Comparison of ENCODE assay signal across 18 cellular contexts in genomic region chr3:184693011-184693975, GRCh38. TPM values are rescaled to one million over a fixed set of nuclear protein-coding genes. Genes with fewer than 3 reads are reported as not detected.
DNase-seq lines count a peak whose midpoint lies in the region; ATAC-seq and TF ChIP-seq lines count a peak whose summit lies in the region.
"Had no signal": no experiment of that assay in that cellular context is flagged by ENCODE, and none has a peak within 500 bp of the region (broad histone marks: within the 10 kb centered on the region; RNA-seq: fewer than 3 reads in every experiment).

No MANE protein-coding gene starts in this region.

- 65% methylated on average over 16 of the region's 16 CpGs for WGBS in hepatocyte (ENCODE audit: low lambda C conversion rate, missing lambda C conversion rate)

- no peak overlapping the region for H3K4me3 ChIP-seq in hepatocyte
- H3K4me3 ChIP-seq: lower lobe of right lung had no signal

- H3K4me3 Mint-ChIP-seq in stimulated activated naive CD8-positive, alpha-beta T cell treated with anti-CD3 and anti-CD28 coated beads, Interleukin-15, amount 100 ng/mL, for 72 hours = no peak overlapping the region
- H3K4me3 Mint-ChIP-seq: dendritic cell treated with granulocyte-macrophage colony-stimulating factor and Interleukin-4, amounts not matched to agents 40 ng/mL and 50 ng/mL, for 4 days had no signal

- H3K4me2 ChIP-seq in hepatocyte = peak overlapping the region; percentile 25

- H3K79me2 ChIP-seq in hepatocyte = no peaks in the 10 kb centered on the region

- H4K20me1 ChIP-seq in hepatocyte (ENCODE audit: insufficient read depth, poor library complexity, severe bottlenecking) = no peaks in the 10 kb centered on the region

- peaks cover 15% of the 10 kb centered on the region for H3K27me3 Mint-ChIP-seq in stimulated activated naive CD8-positive, alpha-beta T cell treated with anti-CD3 and anti-CD28 coated beads, Interleukin-15, amount 100 ng/mL, for 72 hours

- DNase-seq in DMS 273 treated with DMSO at 0.1 percent for 48 hours (lab: John Stamatoyannopoulos, UW) (peak; percentile 96), NCI-H69 (lab: John Stamatoyannopoulos, UW) (peak; percentile 80), hepatocyte (ENCODE audit: low spot score) (no peak), retina (peak; percentile 81), occipital lobe (lab: John Stamatoyannopoulos, UW) (no peak)
- DNase-seq in stimulated activated naive CD8-positive, alpha-beta T cell treated with anti-CD3 and anti-CD28 coated beads, Interleukin-15, amount 100 ng/mL, for 72 hours = no peak
- DNase-seq: activated CD4-positive, alpha-beta T cell treated with anti-CD3 and anti-CD28 coated beads, Interleukin-2, amount 50 U/mL, for 1 hour; activated T-cell treated with anti-CD3 and anti-CD28 coated beads, Interleukin-2, amount 50 U/mL, for 1 hour; amygdala; C1 segment of cervical spinal cord; Karpas-422; lower lobe of right lung; NK-92 treated with Interleukin-12 subunit alpha and Interleukin-12 subunit beta, amount 100 ng/mL, for 24 hours; SHP77 had no signal

- peak overlapping the region; percentile 96 for H3K27ac ChIP-seq in hepatocyte

- H3K9me3 ChIP-seq in hepatocyte (ENCODE audit: low read depth) = no peaks in the 10 kb centered on the region
- H3K9me3 ChIP-seq: lower lobe of right lung had no signal

- H3K27ac Mint-ChIP-seq in stimulated activated naive CD8-positive, alpha-beta T cell treated with anti-CD3 and anti-CD28 coated beads, Interleukin-15, amount 100 ng/mL, for 72 hours = no peak overlapping the region
- H3K27ac Mint-ChIP-seq: dendritic cell treated with granulocyte-macrophage colony-stimulating factor and Interleukin-4, amounts not matched to agents 40 ng/mL and 50 ng/mL, for 4 days had no signal

- H3K9me3 Mint-ChIP-seq in stimulated activated naive CD8-positive, alpha-beta T cell treated with anti-CD3 and anti-CD28 coated beads, Interleukin-15, amount 100 ng/mL, for 72 hours = no peaks in the 10 kb centered on the region
- H3K9me3 Mint-ChIP-seq: dendritic cell treated with granulocyte-macrophage colony-stimulating factor and Interleukin-4, amounts not matched to agents 40 ng/mL and 50 ng/mL, for 4 days had no signal

- H3K27me3 ChIP-seq in hepatocyte = no peaks in the 10 kb centered on the region

- no peak for ATAC-seq in HG02870 (IDR thresholded peaks at IDR 0.05; ENCODE audit: unreplicated experiment)
- no peak for ATAC-seq in GM18498 (IDR thresholded peaks at IDR 0.05; ENCODE audit: unreplicated experiment)
- ATAC-seq in stimulated activated naive CD8-positive, alpha-beta T cell treated with anti-CD3 and anti-CD28 coated beads, Interleukin-15, amount 100 ng/mL, for 72 hours = no peak
- ATAC-seq: HCT116, lower lobe of right lung had no signal

- H3K4me1 Mint-ChIP-seq in stimulated activated naive CD8-positive, alpha-beta T cell treated with anti-CD3 and anti-CD28 coated beads, Interleukin-15, amount 100 ng/mL, for 72 hours = peaks cover 5% of the 10 kb centered on the region

- no peak overlapping the region for H2AFZ ChIP-seq in hepatocyte

- peak; percentile 28 for TF ChIP-seq CTCF in hepatocyte (IDR thresholded peaks at IDR 0.05; ENCODE audit: poor library complexity)

- H3K36me3 ChIP-seq in hepatocyte (replicated peaks; ENCODE audit: insufficient read depth, low read depth) = no peaks in the 10 kb centered on the region
- H3K36me3 ChIP-seq: lower lobe of right lung had no signal

- H3K4me1 ChIP-seq in hepatocyte (ENCODE audit: insufficient read depth) = peaks cover 63% of the 10 kb centered on the region

- no peaks in the 10 kb centered on the region for H3K9me2 ChIP-seq in hepatocyte (replicated peaks; ENCODE audit: insufficient read depth)

RNA-seq across cellular contexts. Expression of gene MAGEF1, which starts 18.6 kb away (rescaled TPM):
- total RNA-seq in hepatocyte (57.6 and 66.5 TPM in 2 replicates), occipital lobe (42.7 TPM)
- 74.4 and 74.9 TPM in 2 replicates for polyA plus RNA-seq in hepatocyte

Comparison
In these comparisons a context has a peak if more than half of its experiments do, and no peak if none do; other contexts are left out.
1. DNase-seq: peak in DMS 273 treated with DMSO at 0.1 percent for 48 hours (single experiment), NCI-H69 (single experiment) and retina (single experiment); none in hepatocyte (single experiment), occipital lobe (single experiment) and stimulated activated naive CD8-positive, alpha-beta T cell treated with anti-CD3 and anti-CD28 coated beads, Interleukin-15, amount 100 ng/mL, for 72 hours (0 of 2).